In the genomic region with DNA sequence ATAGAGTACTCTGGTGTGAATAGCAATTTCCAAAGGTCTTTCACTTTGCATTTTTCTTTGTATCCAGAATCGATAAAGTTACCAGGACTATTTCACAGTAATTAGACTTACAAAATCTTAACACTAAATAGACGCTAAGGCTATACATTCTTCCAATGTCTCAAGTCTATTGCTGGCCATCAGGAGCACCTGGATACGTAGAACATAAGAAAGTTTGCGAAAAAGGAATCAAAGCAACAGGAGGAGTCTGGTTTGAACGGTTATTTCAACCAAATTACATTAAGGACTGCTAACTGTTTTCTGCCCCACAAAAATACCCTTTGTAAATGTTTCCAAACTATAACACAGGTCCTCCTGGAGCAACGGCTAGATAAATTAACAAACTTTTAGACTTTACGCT, we compare ENCODE assay signal across 8 cellular contexts. TPM values are rescaled to one million over a fixed set of nuclear protein-coding genes. Genes with fewer than 3 reads are reported as not detected.
DNase-seq lines count a peak whose midpoint lies in the region; ATAC-seq and TF ChIP-seq lines count a peak whose summit lies in the region.

No MANE protein-coding gene starts in this region.

- H3K9ac ChIP-seq in DND-41 (ENCODE audit: low read depth, low read length): peak overlapping the region; percentile 97

- TF ChIP-seq CTCF in DND-41 (IDR thresholded peaks at IDR 0.05; ENCODE audit: borderline replicate concordance, extremely low read depth, low read length, poor library complexity, severe bottlenecking) (no peak), osteocyte (IDR thresholded peaks at IDR 0.05) (no peak)

- no peaks in the 10 kb centered on the region for H3K9me3 Mint-ChIP-seq in osteocyte (ENCODE audit: unreplicated experiment)

- WGBS in ectodermal cell, 2 experiments: 82 to 87% methylated on average over 7 of the region's 7 CpGs

- ATAC-seq in DND-41 (ENCODE audit: insufficient read depth, low read depth) (no peak), GM21367 (IDR thresholded peaks at IDR 0.05; ENCODE audit: unreplicated experiment) (no peak)

- peaks cover 29% of the 10 kb centered on the region for H3K36me3 ChIP-seq in DND-41 (ENCODE audit: insufficient read depth, low read length)
- peaks cover 2% of the 10 kb centered on the region for H3K36me3 ChIP-seq in ectodermal cell (ENCODE audit: control insufficient read depth, insufficient read depth, low read length)

- H3K4me1 ChIP-seq in DND-41 (ENCODE audit: insufficient read depth, low read length) (peaks cover 32% of the 10 kb centered on the region), ectodermal cell (ENCODE audit: control insufficient read depth, insufficient read depth, low read length) (peaks cover 5% of the 10 kb centered on the region)

- peak overlapping the region; percentile 77 for H2AFZ ChIP-seq in DND-41 (ENCODE audit: low read depth, low read length)

- H3K27me3 ChIP-seq in DND-41 (ENCODE audit: insufficient read depth, low read length, poor library complexity): no peaks in the 10 kb centered on the region
- no peaks in the 10 kb centered on the region for H3K27me3 ChIP-seq in ectodermal cell (ENCODE audit: control insufficient read depth, insufficient read depth, low read length, poor library complexity, severe bottlenecking)

- H3K4me3 ChIP-seq in DND-41 (ENCODE audit: low read depth in 1 of 2, low read length in 2 of 2) (peak overlapping the region; percentile 81 to 90), ectodermal cell (ENCODE audit: insufficient read depth, low read depth, low read length) (peak overlapping the region; percentile 55)

- no peaks in the 10 kb centered on the region for H3K27me3 Mint-ChIP-seq in osteocyte (ENCODE audit: unreplicated experiment)

- H3K36me3 Mint-ChIP-seq in osteocyte (ENCODE audit: unreplicated experiment): peaks cover 16% of the 10 kb centered on the region

- peak overlapping the region; percentile 98 for H3K27ac ChIP-seq in DND-41 (ENCODE audit: low read length)
- peak overlapping the region; percentile 98 for H3K27ac ChIP-seq in ectodermal cell (ENCODE audit: insufficient read depth, low read depth, low read length, poor library complexity, severe bottlenecking)

- H3K4me2 ChIP-seq in DND-41 (ENCODE audit: insufficient read depth, low read length): peak overlapping the region; percentile 72

- H3K4me1 Mint-ChIP-seq in osteocyte (ENCODE audit: unreplicated experiment): peaks cover 37% of the 10 kb centered on the region

- peak overlapping the region; percentile 100 for H3K27ac Mint-ChIP-seq in osteocyte (ENCODE audit: unreplicated experiment)

- H3K79me2 ChIP-seq in DND-41 (ENCODE audit: insufficient read depth, low read length): peaks cover 61% of the 10 kb centered on the region

- no peaks in the 10 kb centered on the region for H3K9me3 ChIP-seq in DND-41 (ENCODE audit: insufficient read depth, low read length, severe bottlenecking)
- no peaks in the 10 kb centered on the region for H3K9me3 ChIP-seq in ectodermal cell (ENCODE audit: control insufficient read depth, low read length)

- H3K4me3 Mint-ChIP-seq in osteocyte (ENCODE audit: unreplicated experiment): peak overlapping the region; percentile 96

- peaks cover 24% of the 10 kb centered on the region for H4K20me1 ChIP-seq in DND-41 (ENCODE audit: insufficient read depth, low read length)

- DNase-seq in DND-41 (no peak), NCI-H69 (lab: John Stamatoyannopoulos, UW) (peak; percentile 11), osteocyte (ENCODE audit: extremely low spot score, unreplicated experiment) (no peak), NCI-H1436 (lab: John Stamatoyannopoulos, UW) (no peak), NK-92 (lab: John Stamatoyannopoulos, UW; ENCODE audit: unreplicated experiment) (no peak), D341Med (ENCODE audit: low spot score) (no peak)

RNA-seq across cellular contexts. Expression of a gene that starts 1.4 kb away (rescaled TPM):
- polyA plus RNA-seq in ectodermal cell (2013, experiment 1 of 4): 485 TPM
- polyA plus RNA-seq in ectodermal cell (2013, experiment 2 of 4): 446 TPM
- polyA plus RNA-seq in ectodermal cell (2013, experiment 3 of 4): 245 TPM
- 269 TPM for polyA plus RNA-seq in ectodermal cell (2013, experiment 4 of 4)
- total RNA-seq in osteocyte: 127 and 136 TPM in 2 replicates

RNA-seq across cellular contexts. Expression of a gene that starts 53.4 kb away (rescaled TPM):
- 31.9 TPM for polyA plus RNA-seq in ectodermal cell (2013, experiment 1 of 4)
- polyA plus RNA-seq in ectodermal cell (2013, experiment 2 of 4): 25.7 TPM
- polyA plus RNA-seq in ectodermal cell (2013, experiment 3 of 4): 23.7 TPM
- polyA plus RNA-seq in ectodermal cell (2013, experiment 4 of 4): 28.3 TPM
- 98.4 and 100 TPM in 2 replicates for total RNA-seq in osteocyte
